In the genomic region with DNA sequence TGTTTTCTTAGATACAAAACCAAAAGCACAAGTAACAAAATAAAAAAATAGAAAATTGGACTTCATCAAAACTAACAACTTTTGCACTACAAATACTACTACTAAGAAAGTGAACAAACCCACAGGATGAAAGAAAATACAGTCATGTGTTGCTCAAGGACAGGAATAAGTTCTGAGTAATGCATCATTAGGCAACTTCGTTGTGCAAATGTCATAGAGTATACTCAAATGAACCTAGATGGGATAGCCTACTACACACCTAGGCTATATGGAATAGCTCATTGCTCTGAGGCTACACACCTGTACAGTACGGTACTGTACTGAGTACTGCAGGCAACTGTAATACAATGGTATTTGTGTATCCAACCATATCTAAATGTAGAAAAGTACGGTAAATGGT, we compare ENCODE assay signal across 12 cellular contexts.
DNase-seq lines count a peak whose midpoint lies in the region; ATAC-seq and TF ChIP-seq lines count a peak whose summit lies in the region.
"Had no signal": no experiment of that assay in that cellular context is flagged by ENCODE, and none has a peak within 500 bp of the region (broad histone marks: within the 10 kb centered on the region; RNA-seq: fewer than 3 reads in every experiment).

No MANE protein-coding gene starts in this region.

- WGBS in body of pancreas, 2 donors = 45 to 47% methylated on average over 3 of the region's 3 CpGs
- WGBS in endodermal cell (ENCODE audit: insufficient coverage in 1 of 2, insufficient read length in 1 of 2), 2 experiments = 69 to 99% methylated on average over 2 to 3 of the region's 3 CpGs

- H3K36me3 Mint-ChIP-seq in endodermal cell (ENCODE audit: low read depth) = peaks cover 19% of the 10 kb centered on the region

- ATAC-seq in body of pancreas = peak; percentile 49
- ATAC-seq in GM21360 (IDR thresholded peaks at IDR 0.05; ENCODE audit: unreplicated experiment) = no peak
- ATAC-seq: naive thymus-derived CD8-positive, alpha-beta T cell had no signal

- H3K79me2 ChIP-seq in DOHH2 (ENCODE audit: control insufficient read depth, low read length) = peaks cover 69% of the 10 kb centered on the region
- H3K79me2 ChIP-seq in osteoblast (ENCODE audit: insufficient read depth, low read length) = peaks cover 47% of the 10 kb centered on the region

- intact Hi-C loops in body of pancreas (cut with DNase I) = no loop called here

- peaks cover 35% of the 10 kb centered on the region for H3K4me1 Mint-ChIP-seq in endodermal cell

- no peaks in the 10 kb centered on the region for H3K27me3 ChIP-seq in DOHH2 (ENCODE audit: control insufficient read depth, low read length)
- H3K27me3 ChIP-seq in body of pancreas = no peaks in the 10 kb centered on the region
- no peaks in the 10 kb centered on the region for H3K27me3 ChIP-seq in osteoblast (ENCODE audit: insufficient read depth, low read length)
- H3K27me3 ChIP-seq in endodermal cell (ENCODE audit: control insufficient read depth, insufficient read depth, low read length, poor library complexity, severe bottlenecking) = no peaks in the 10 kb centered on the region
- H3K27me3 ChIP-seq: heart left ventricle had no signal

- H3K36me3 ChIP-seq in DOHH2 (ENCODE audit: control insufficient read depth, low read length) = peaks cover 61% of the 10 kb centered on the region
- H3K36me3 ChIP-seq in body of pancreas (replicated peaks in 1 of 2; ENCODE audit: insufficient read depth in 1 of 2, low read depth in 2 of 2) = no peaks in the 10 kb centered on the region
- H3K36me3 ChIP-seq in osteoblast (ENCODE audit: insufficient read depth, low read length) = no peaks in the 10 kb centered on the region
- peaks cover 15% of the 10 kb centered on the region for H3K36me3 ChIP-seq in endodermal cell (ENCODE audit: control insufficient read depth, insufficient read depth, low read length)

- TF ChIP-seq CTCF in DOHH2 (IDR thresholded peaks at IDR 0.05; ENCODE audit: low read depth, low read length, poor library complexity, severe bottlenecking) (no peak), body of pancreas (IDR thresholded peaks at IDR 0.05) (no peak), osteoblast (IDR thresholded peaks at IDR 0.05; ENCODE audit: extremely low read depth, low read depth, low read length) (no peak), endodermal cell (conservative IDR thresholded peaks at IDR 0.05) (no peak)

- H2AFZ ChIP-seq in osteoblast (ENCODE audit: low read length) = no peak overlapping the region

- H3K27me3 Mint-ChIP-seq in endodermal cell (ENCODE audit: insufficient read depth) = no peaks in the 10 kb centered on the region
- H3K27me3 Mint-ChIP-seq: naive thymus-derived CD8-positive, alpha-beta T cell had no signal

- no peak overlapping the region for H3K27ac Mint-ChIP-seq in endodermal cell

- H3F3A ChIP-seq in DOHH2 (ENCODE audit: control insufficient read depth, insufficient read depth) = peaks cover 15% of the 10 kb centered on the region

- H3K4me2 ChIP-seq in DOHH2 (ENCODE audit: low read length) (peak overlapping the region; percentile 20), osteoblast (ENCODE audit: insufficient read depth, low read length) (no peak overlapping the region)

- peak in 1 of 3 donors; percentile 10 for TF ChIP-seq POLR2A in body of pancreas (IDR thresholded peaks at IDR 0.05)

- no peak overlapping the region for H3K4me3 Mint-ChIP-seq in endodermal cell

- H3K9me2 ChIP-seq in DOHH2 (replicated peaks; ENCODE audit: control insufficient read depth, low read length) = no peaks in the 10 kb centered on the region

- no peaks in the 10 kb centered on the region for H3K9me3 Mint-ChIP-seq in endodermal cell
- H3K9me3 Mint-ChIP-seq: naive thymus-derived CD8-positive, alpha-beta T cell had no signal

- H3K27ac ChIP-seq in DOHH2 (ENCODE audit: low read depth, low read length) = no peak overlapping the region
- peak overlapping the region in 3 of 4 donors; percentile 35 to 54 (median 44) for H3K27ac ChIP-seq in body of pancreas
- H3K27ac ChIP-seq in osteoblast (ENCODE audit: low read depth, low read length) = peak overlapping the region; percentile 83
- no peak overlapping the region for H3K27ac ChIP-seq in endodermal cell (ENCODE audit: low read depth, low read length)

- DNase-seq in NOMO-1 (lab: John Stamatoyannopoulos, UW; ENCODE audit: unreplicated experiment in 2 of 2) (peak; percentile 22 to 68), body of pancreas (no peak), osteoblast (ENCODE audit: insufficient read length, low spot score, missing footprints) (no peak), SHP77 (lab: John Stamatoyannopoulos, UW) (no peak), endodermal cell (no peak)
- DNase-seq in stimulated activated naive CD4-positive, alpha-beta T cell (lab: John Stamatoyannopoulos, UW) = no peak
- DNase-seq: heart left ventricle; KBM-7; naive thymus-derived CD8-positive, alpha-beta T cell; NCI-H524 had no signal

- H3K4me1 ChIP-seq in DOHH2 (ENCODE audit: control insufficient read depth, low read length) = peaks cover 56% of the 10 kb centered on the region
- H3K4me1 ChIP-seq in body of pancreas = peaks cover 45% of the 10 kb centered on the region
- H3K4me1 ChIP-seq in osteoblast (ENCODE audit: insufficient read depth, low read length) = peaks cover 22% of the 10 kb centered on the region
- no peaks in the 10 kb centered on the region for H3K4me1 ChIP-seq in endodermal cell (ENCODE audit: control insufficient read depth, insufficient read depth, low read length)

- peaks cover 6% of the 10 kb centered on the region; the same call in 1 of the 2 replicates for H4K20me1 ChIP-seq in DOHH2 (ENCODE audit: control insufficient read depth, insufficient read depth, low read depth, low read length)
- peaks cover 6% of the 10 kb centered on the region for H4K20me1 ChIP-seq in osteoblast (ENCODE audit: insufficient read depth, low read length)

- no peak overlapping the region for H3K4me3 ChIP-seq in DOHH2 (ENCODE audit: low read length)
- no peak overlapping the region for H3K4me3 ChIP-seq in body of pancreas
- no peak overlapping the region for H3K4me3 ChIP-seq in osteoblast (ENCODE audit: insufficient read depth, low read length)
- H3K4me3 ChIP-seq in endodermal cell (ENCODE audit: low read length) = no peak overlapping the region
- H3K4me3 ChIP-seq: heart left ventricle had no signal

- H3K9me3 ChIP-seq in DOHH2 (ENCODE audit: control insufficient read depth, insufficient read depth, low read length) = no peaks in the 10 kb centered on the region
- no peaks in the 10 kb centered on the region for H3K9me3 ChIP-seq in body of pancreas
- H3K9me3 ChIP-seq in osteoblast (ENCODE audit: low read depth, low read length) = no peaks in the 10 kb centered on the region
- no peaks in the 10 kb centered on the region for H3K9me3 ChIP-seq in endodermal cell (ENCODE audit: control insufficient read depth, low read length)
- H3K9me3 ChIP-seq: heart left ventricle had no signal

- no peak overlapping the region for H3K9ac ChIP-seq in endodermal cell (ENCODE audit: extremely low read depth, low read length, poor library complexity, severe bottlenecking)

Comparison
In these comparisons a context has a peak if more than half of its experiments do, and no peak if none do; other contexts are left out.
1. H3K27ac ChIP-seq: peak in body of pancreas (3 of 4) and osteoblast (single experiment); none in DOHH2 (single experiment) and endodermal cell (single experiment).
2. DNase-seq: peak in NOMO-1 (2 of 2); none in body of pancreas (0 of 4), osteoblast (single experiment), stimulated activated naive CD4-positive, alpha-beta T cell (0 of 6), SHP77 (0 of 2) and endodermal cell (single experiment).